ENCODE assay signal across 34 cellular contexts in the genomic region with DNA sequence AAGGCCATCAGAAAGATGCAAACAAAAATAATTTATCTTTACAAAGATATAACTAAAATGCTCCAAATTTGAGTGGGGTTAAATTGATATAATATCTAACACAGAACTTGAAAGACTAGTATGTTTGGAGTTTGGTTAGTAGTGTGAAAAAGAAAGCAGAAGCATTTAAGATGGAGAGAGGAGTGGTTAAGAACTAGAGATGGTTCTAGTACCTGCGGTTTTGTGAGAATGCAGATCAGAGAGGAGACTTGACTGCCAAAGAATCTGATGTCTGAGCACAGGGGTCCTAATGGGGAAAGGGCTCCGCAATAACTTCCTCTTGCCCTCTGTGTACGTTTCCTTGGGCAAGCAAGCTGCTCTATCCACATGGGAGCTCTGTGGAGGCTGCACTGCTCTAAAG.
"Had no signal": no experiment of that assay in that cellular context is flagged by ENCODE, and none has a peak within 500 bp of the region (broad histone marks: within the 10 kb centered on the region; RNA-seq: fewer than 3 reads in every experiment).

No MANE protein-coding gene starts in this region.

- H3K9ac ChIP-seq: KMS-11 had no signal

- H3K27me3 ChIP-seq: MG63 had no signal

- H3K4me2 ChIP-seq: KMS-11 had no signal

- H3K4me3 ChIP-seq: MG63 had no signal

- H3K27ac ChIP-seq: KMS-11 had no signal

- H3K9me3 ChIP-seq: MG63 had no signal

- DNase-seq: Karpas-422, Kasumi-1, MG63, MV-4-11, NCI-H1048, NCI-H1092, NCI-H1092 treated with DMSO at 0.1 percent for 48 hours, NCI-H1105, NCI-H1105 treated with DMSO at 0.1 percent for 48 hours, NCI-H1417, NCI-H1417 treated with DMSO at 0.1 percent for 48 hours, NCI-H1436, NCI-H1436 treated with DMSO at 0.1 percent for 48 hours, NCI-H146, NCI-H1694, NCI-H1694 treated with DMSO at 0.1 percent for 48 hours, NCI-H187, NCI-H187 treated with DMSO at 0.1 percent for 48 hours, NCI-H1930, NCI-H2029, NCI-H2029 treated with DMSO at 0.1 percent for 48 hours, NCI-H2081, NCI-H2081 treated with DMSO at 0.1 percent for 48 hours, NCI-H2107, NCI-H2171, NCI-H2171 treated with DMSO at 0.1 percent for 48 hours, NCI-H2227 treated with DMSO at 0.1 percent for 48 hours, NCI-H226, NCI-H345, NCI-H446, NCI-H446 treated with DMSO at 0.1 percent for 48 hours, NCI-H510A, NCI-H510A treated with DMSO at 0.1 percent for 48 hours had no signal

- H3K36me3 ChIP-seq: MG63 had no signal
